1 cellular context compared by ENCODE assay signal in the genomic region with DNA sequence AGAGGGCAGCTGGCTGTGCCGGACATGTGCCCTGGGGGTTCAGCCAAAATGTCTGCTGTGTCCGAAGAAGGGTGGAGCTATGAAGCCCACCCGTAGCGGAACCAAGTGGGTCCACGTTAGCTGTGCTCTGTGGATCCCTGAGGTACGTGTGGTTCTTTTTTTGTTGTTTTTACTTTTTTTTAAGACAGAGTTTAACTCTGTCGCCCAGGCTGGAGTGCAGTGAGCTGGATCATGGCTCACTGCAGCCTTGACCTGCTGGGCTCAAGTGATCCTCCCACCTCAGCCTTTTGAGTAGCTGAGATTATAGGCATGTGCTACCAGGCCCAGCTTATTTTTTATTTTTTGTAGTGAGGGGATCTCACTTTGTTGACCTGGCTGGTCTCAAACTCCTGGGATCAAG.
TF ChIP-seq lines count a peak whose summit lies in the region.

No MANE protein-coding gene starts in this region.

TF ChIP-seq in H1, 55 proteins besides CTCF, POLR2A, EP300 and RAD21:
- TF ChIP-seq RFX5 (IDR thresholded peaks at IDR 0.05; ENCODE audit: borderline replicate concordance, low read depth, low read length): no peak
- TF ChIP-seq ATF3 (IDR thresholded peaks at IDR 0.05; ENCODE audit: insufficient read depth, low read depth, low read length): no peak
- TF ChIP-seq SAP30 (IDR thresholded peaks at IDR 0.05; ENCODE audit: insufficient read depth, insufficient replicate concordance, low read length): no peak
- no peak for TF ChIP-seq TAF7 (optimal IDR thresholded peaks at IDR 0.05; ENCODE audit: borderline replicate concordance, low read depth, low read length)
- no peak for TF ChIP-seq EGR1 (IDR thresholded peaks at IDR 0.05; ENCODE audit: borderline replicate concordance, low read depth, low read length)
- TF ChIP-seq KDM4A (IDR thresholded peaks at IDR 0.05; ENCODE audit: low read depth, low read length, severe bottlenecking): no peak
- TF ChIP-seq CBX5 (IDR thresholded peaks at IDR 0.05; ENCODE audit: low read depth, low read length): no peak
- no peak for TF ChIP-seq SP4 (IDR thresholded peaks at IDR 0.05; ENCODE audit: low read length)
- no peak for TF ChIP-seq CEBPB (IDR thresholded peaks at IDR 0.05; ENCODE audit: low read depth, low read length)
- no peak for TF ChIP-seq CHD1 (IDR thresholded peaks at IDR 0.05; ENCODE audit: low read depth, low read length)
